1 cellular context compared by ENCODE assay signal in genomic region chr15:90342655-90343054, GRCh38.
TF ChIP-seq lines count a peak whose summit lies in the region.

No MANE protein-coding gene starts in this region.

TF ChIP-seq in GM12878, 131 proteins besides CTCF, POLR2A, EP300 and RAD21 (continued from another document):
- TF ChIP-seq SP1 (IDR thresholded peaks at IDR 0.05; ENCODE audit: low read depth, low read length) = no peak
- TF ChIP-seq PML (IDR thresholded peaks at IDR 0.05; ENCODE audit: low read length) = no peak
- no peak for TF ChIP-seq CHD2 (IDR thresholded peaks at IDR 0.05; ENCODE audit: borderline replicate concordance, low read depth, low read length)
- no peak for TF ChIP-seq RUNX3 (IDR thresholded peaks at IDR 0.05; ENCODE audit: low read length)
- TF ChIP-seq, protein P1, sequence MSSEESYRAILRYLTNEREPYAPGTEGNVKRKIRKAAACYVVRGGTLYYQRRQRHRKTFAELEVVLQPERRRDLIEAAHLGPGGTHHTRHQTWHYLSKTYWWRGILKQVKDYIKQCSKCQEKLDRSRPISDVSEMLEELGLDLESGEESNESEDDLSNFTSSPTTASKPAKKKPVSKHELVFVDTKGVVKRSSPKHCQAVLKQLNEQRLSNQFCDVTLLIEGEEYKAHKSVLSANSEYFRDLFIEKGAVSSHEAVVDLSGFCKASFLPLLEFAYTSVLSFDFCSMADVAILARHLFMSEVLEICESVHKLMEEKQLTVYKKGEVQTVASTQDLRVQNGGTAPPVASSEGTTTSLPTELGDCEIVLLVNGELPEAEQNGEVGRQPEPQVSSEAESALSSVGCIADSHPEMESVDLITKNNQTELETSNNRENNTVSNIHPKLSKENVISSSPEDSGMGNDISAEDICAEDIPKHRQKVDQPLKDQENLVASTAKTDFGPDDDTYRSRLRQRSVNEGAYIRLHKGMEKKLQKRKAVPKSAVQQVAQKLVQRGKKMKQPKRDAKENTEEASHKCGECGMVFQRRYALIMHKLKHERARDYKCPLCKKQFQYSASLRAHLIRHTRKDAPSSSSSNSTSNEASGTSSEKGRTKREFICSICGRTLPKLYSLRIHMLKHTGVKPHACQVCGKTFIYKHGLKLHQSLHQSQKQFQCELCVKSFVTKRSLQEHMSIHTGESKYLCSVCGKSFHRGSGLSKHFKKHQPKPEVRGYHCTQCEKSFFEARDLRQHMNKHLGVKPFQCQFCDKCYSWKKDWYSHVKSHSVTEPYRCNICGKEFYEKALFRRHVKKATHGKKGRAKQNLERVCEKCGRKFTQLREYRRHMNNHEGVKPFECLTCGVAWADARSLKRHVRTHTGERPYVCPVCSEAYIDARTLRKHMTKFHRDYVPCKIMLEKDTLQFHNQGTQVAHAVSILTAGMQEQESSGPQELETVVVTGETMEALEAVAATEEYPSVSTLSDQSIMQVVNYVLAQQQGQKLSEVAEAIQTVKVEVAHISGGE (CRISPR knock-in tag; IDR thresholded peaks at IDR 0.05) = no peak
- no peak for TF ChIP-seq CHD1 (IDR thresholded peaks at IDR 0.05; ENCODE audit: low read depth, low read length)
- no peak for TF ChIP-seq WRNIP1 (IDR thresholded peaks at IDR 0.05; ENCODE audit: borderline replicate concordance, low read depth, low read length)
- TF ChIP-seq ATF7 (IDR thresholded peaks at IDR 0.05; ENCODE audit: low read depth) = no peak
- no peak for TF ChIP-seq MTA3 (IDR thresholded peaks at IDR 0.05; ENCODE audit: borderline replicate concordance, low read length)
- TF ChIP-seq, protein P2, sequence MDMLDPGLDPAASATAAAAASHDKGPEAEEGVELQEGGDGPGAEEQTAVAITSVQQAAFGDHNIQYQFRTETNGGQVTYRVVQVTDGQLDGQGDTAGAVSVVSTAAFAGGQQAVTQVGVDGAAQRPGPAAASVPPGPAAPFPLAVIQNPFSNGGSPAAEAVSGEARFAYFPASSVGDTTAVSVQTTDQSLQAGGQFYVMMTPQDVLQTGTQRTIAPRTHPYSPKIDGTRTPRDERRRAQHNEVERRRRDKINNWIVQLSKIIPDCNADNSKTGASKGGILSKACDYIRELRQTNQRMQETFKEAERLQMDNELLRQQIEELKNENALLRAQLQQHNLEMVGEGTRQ (IDR thresholded peaks at IDR 0.05; ENCODE audit: borderline replicate concordance, low read depth, low read length) = no peak
- TF ChIP-seq, protein P3, sequence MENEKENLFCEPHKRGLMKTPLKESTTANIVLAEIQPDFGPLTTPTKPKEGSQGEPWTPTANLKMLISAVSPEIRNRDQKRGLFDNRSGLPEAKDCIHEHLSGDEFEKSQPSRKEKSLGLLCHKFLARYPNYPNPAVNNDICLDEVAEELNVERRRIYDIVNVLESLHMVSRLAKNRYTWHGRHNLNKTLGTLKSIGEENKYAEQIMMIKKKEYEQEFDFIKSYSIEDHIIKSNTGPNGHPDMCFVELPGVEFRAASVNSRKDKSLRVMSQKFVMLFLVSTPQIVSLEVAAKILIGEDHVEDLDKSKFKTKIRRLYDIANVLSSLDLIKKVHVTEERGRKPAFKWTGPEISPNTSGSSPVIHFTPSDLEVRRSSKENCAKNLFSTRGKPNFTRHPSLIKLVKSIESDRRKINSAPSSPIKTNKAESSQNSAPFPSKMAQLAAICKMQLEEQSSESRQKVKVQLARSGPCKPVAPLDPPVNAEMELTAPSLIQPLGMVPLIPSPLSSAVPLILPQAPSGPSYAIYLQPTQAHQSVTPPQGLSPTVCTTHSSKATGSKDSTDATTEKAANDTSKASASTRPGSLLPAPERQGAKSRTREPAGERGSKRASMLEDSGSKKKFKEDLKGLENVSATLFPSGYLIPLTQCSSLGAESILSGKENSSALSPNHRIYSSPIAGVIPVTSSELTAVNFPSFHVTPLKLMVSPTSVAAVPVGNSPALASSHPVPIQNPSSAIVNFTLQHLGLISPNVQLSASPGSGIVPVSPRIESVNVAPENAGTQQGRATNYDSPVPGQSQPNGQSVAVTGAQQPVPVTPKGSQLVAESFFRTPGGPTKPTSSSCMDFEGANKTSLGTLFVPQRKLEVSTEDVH (IDR thresholded peaks at IDR 0.05; ENCODE audit: low read depth, partially characterized antibody) = no peak
- no peak for TF ChIP-seq RAD51 (IDR thresholded peaks at IDR 0.05)
- no peak for TF ChIP-seq HDAC2 (IDR thresholded peaks at IDR 0.05)
- TF ChIP-seq GATAD2B (conservative IDR thresholded peaks at IDR 0.05; ENCODE audit: low read depth) = no peak
- TF ChIP-seq CEBPB (IDR thresholded peaks at IDR 0.05; ENCODE audit: borderline replicate concordance in 1 of 2, low read depth in 2 of 2, low read length in 2 of 2) = no peak
